In the genomic region with DNA sequence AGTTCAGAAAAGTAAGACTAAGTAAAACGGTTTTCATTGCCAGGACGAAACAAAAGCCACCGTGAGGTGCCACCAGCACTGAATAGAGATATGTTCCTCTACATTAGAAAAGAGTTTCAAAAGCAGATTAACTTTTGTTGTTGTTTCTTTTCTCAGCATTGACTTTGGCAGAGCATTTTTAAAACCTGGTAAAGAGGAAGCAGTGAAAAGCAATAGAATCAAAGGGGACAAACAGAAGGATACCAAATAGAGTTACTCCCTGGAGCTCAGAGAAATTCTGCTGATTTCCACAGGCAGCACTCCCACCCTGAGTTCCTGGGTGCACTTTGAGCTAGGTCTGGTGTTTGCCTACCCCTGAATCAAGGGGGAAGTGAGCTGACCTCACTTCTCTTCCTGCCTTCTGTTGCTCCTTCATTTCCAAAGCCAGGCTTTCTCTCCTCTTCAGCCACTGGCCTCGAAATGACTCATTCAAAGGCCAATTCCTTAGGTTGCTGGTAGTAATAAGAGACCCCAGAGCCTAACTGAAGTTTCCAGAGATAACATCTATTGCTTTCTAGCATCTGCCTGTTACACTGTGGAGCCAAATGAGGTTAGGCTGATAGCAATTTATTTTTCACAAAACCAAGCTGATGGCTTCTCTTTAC, we compare ENCODE assay signal across 1 cellular context.
TF ChIP-seq lines count a peak whose summit lies in the region.

No MANE protein-coding gene starts in this region.

TF ChIP-seq in H1, 55 proteins besides CTCF, POLR2A, EP300 and RAD21:
- TF ChIP-seq FOSL1 (IDR thresholded peaks at IDR 0.05; ENCODE audit: insufficient read depth, low read depth, low read length): no peak
- no peak for TF ChIP-seq GABPA (IDR thresholded peaks at IDR 0.05; ENCODE audit: borderline replicate concordance, insufficient read depth, low read length)
- no peak for TF ChIP-seq TEAD4 (IDR thresholded peaks at IDR 0.05; ENCODE audit: low read depth, low read length)
- TF ChIP-seq CEBPB (IDR thresholded peaks at IDR 0.05; ENCODE audit: low read depth, low read length): no peak
- TF ChIP-seq ATF2 (IDR thresholded peaks at IDR 0.05; ENCODE audit: low read length): no peak
- no peak for TF ChIP-seq RFX5 (IDR thresholded peaks at IDR 0.05; ENCODE audit: borderline replicate concordance, low read depth, low read length)
- TF ChIP-seq, protein P1, sequence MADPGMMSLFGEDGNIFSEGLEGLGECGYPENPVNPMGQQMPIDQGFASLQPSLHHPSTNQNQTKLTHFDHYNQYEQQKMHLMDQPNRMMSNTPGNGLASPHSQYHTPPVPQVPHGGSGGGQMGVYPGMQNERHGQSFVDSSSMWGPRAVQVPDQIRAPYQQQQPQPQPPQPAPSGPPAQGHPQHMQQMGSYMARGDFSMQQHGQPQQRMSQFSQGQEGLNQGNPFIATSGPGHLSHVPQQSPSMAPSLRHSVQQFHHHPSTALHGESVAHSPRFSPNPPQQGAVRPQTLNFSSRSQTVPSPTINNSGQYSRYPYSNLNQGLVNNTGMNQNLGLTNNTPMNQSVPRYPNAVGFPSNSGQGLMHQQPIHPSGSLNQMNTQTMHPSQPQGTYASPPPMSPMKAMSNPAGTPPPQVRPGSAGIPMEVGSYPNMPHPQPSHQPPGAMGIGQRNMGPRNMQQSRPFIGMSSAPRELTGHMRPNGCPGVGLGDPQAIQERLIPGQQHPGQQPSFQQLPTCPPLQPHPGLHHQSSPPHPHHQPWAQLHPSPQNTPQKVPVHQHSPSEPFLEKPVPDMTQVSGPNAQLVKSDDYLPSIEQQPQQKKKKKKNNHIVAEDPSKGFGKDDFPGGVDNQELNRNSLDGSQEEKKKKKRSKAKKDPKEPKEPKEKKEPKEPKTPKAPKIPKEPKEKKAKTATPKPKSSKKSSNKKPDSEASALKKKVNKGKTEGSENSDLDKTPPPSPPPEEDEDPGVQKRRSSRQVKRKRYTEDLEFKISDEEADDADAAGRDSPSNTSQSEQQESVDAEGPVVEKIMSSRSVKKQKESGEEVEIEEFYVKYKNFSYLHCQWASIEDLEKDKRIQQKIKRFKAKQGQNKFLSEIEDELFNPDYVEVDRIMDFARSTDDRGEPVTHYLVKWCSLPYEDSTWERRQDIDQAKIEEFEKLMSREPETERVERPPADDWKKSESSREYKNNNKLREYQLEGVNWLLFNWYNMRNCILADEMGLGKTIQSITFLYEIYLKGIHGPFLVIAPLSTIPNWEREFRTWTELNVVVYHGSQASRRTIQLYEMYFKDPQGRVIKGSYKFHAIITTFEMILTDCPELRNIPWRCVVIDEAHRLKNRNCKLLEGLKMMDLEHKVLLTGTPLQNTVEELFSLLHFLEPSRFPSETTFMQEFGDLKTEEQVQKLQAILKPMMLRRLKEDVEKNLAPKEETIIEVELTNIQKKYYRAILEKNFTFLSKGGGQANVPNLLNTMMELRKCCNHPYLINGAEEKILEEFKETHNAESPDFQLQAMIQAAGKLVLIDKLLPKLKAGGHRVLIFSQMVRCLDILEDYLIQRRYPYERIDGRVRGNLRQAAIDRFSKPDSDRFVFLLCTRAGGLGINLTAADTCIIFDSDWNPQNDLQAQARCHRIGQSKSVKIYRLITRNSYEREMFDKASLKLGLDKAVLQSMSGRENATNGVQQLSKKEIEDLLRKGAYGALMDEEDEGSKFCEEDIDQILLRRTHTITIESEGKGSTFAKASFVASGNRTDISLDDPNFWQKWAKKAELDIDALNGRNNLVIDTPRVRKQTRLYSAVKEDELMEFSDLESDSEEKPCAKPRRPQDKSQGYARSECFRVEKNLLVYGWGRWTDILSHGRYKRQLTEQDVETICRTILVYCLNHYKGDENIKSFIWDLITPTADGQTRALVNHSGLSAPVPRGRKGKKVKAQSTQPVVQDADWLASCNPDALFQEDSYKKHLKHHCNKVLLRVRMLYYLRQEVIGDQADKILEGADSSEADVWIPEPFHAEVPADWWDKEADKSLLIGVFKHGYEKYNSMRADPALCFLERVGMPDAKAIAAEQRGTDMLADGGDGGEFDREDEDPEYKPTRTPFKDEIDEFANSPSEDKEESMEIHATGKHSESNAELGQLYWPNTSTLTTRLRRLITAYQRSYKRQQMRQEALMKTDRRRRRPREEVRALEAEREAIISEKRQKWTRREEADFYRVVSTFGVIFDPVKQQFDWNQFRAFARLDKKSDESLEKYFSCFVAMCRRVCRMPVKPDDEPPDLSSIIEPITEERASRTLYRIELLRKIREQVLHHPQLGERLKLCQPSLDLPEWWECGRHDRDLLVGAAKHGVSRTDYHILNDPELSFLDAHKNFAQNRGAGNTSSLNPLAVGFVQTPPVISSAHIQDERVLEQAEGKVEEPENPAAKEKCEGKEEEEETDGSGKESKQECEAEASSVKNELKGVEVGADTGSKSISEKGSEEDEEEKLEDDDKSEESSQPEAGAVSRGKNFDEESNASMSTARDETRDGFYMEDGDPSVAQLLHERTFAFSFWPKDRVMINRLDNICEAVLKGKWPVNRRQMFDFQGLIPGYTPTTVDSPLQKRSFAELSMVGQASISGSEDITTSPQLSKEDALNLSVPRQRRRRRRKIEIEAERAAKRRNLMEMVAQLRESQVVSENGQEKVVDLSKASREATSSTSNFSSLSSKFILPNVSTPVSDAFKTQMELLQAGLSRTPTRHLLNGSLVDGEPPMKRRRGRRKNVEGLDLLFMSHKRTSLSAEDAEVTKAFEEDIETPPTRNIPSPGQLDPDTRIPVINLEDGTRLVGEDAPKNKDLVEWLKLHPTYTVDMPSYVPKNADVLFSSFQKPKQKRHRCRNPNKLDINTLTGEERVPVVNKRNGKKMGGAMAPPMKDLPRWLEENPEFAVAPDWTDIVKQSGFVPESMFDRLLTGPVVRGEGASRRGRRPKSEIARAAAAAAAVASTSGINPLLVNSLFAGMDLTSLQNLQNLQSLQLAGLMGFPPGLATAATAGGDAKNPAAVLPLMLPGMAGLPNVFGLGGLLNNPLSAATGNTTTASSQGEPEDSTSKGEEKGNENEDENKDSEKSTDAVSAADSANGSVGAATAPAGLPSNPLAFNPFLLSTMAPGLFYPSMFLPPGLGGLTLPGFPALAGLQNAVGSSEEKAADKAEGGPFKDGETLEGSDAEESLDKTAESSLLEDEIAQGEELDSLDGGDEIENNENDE (IDR thresholded peaks at IDR 0.05; ENCODE audit: insufficient replicate concordance, low read length): no peak
- TF ChIP-seq GTF2F1 (IDR thresholded peaks at IDR 0.05; ENCODE audit: borderline replicate concordance, low read depth, low read length): no peak
- no peak for TF ChIP-seq CHD1 (IDR thresholded peaks at IDR 0.05; ENCODE audit: low read depth, low read length)
- no peak for TF ChIP-seq CHD2 (IDR thresholded peaks at IDR 0.05; ENCODE audit: low read length)
- TF ChIP-seq NANOG (IDR thresholded peaks at IDR 0.05; ENCODE audit: insufficient read depth, low read depth, low read length, poor library complexity, severe bottlenecking): no peak
- TF ChIP-seq CTBP2 (IDR thresholded peaks at IDR 0.05; ENCODE audit: borderline replicate concordance, insufficient read depth, insufficient read length, low read length): no peak
- TF ChIP-seq KDM1A (IDR thresholded peaks at IDR 0.05; ENCODE audit: borderline replicate concordance, low read length): no peak
- TF ChIP-seq, protein P2, sequence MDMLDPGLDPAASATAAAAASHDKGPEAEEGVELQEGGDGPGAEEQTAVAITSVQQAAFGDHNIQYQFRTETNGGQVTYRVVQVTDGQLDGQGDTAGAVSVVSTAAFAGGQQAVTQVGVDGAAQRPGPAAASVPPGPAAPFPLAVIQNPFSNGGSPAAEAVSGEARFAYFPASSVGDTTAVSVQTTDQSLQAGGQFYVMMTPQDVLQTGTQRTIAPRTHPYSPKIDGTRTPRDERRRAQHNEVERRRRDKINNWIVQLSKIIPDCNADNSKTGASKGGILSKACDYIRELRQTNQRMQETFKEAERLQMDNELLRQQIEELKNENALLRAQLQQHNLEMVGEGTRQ (IDR thresholded peaks at IDR 0.05; ENCODE audit: low read length): no peak
- no peak for TF ChIP-seq JUN (IDR thresholded peaks at IDR 0.05; ENCODE audit: low read depth, low read length)
- TF ChIP-seq PHF8 (conservative IDR thresholded peaks at IDR 0.05; ENCODE audit: low read depth, low read length): no peak
- no peak for TF ChIP-seq SIN3A (conservative IDR thresholded peaks at IDR 0.05 in 1 of 2, IDR thresholded peaks at IDR 0.05 in 1 of 2; ENCODE audit: low read depth in 1 of 2, low read length in 2 of 2)
- no peak for TF ChIP-seq KDM4A (IDR thresholded peaks at IDR 0.05; ENCODE audit: low read depth, low read length, severe bottlenecking)
- no peak for TF ChIP-seq E2F6 (IDR thresholded peaks at IDR 0.05)
